20 cellular contexts compared by ENCODE assay signal in genomic region chr9:91364702-91365101, GRCh38. TPM values are rescaled to one million over a fixed set of nuclear protein-coding genes. Genes with fewer than 3 reads are reported as not detected.
DNase-seq lines count a peak whose midpoint lies in the region; ATAC-seq and TF ChIP-seq lines count a peak whose summit lies in the region.
"Had no signal": no experiment of that assay in that cellular context is flagged by ENCODE, and none has a peak within 500 bp of the region (broad histone marks: within the 10 kb centered on the region; RNA-seq: fewer than 3 reads in every experiment).

No MANE protein-coding gene starts in this region.

- H3K4me2 ChIP-seq in OCI-LY7 (ENCODE audit: low read length): no peak overlapping the region
- H3K4me2 ChIP-seq in neuronal stem cell (ENCODE audit: insufficient read depth, low read length, poor library complexity, severe bottlenecking): no peak overlapping the region
- H3K4me2 ChIP-seq: A549, GM23338 had no signal

- H4K91ac ChIP-seq in neuronal stem cell (ENCODE audit: low read depth, low read length, poor library complexity): no peak overlapping the region

- H3K14ac ChIP-seq in neuronal stem cell (ENCODE audit: low read length): no peak overlapping the region

- no peak for ATAC-seq in CD4-positive, alpha-beta T cell (ENCODE audit: poor library complexity)
- ATAC-seq in lung (ENCODE audit: insufficient read depth, low FRiP score) (no peak), sciatic nerve (no peak)
- ATAC-seq: A549; CD8-positive, alpha-beta T cell; GM23338; HCT116 had no signal

- H3K4me1 Mint-ChIP-seq in CD4-positive, alpha-beta T cell (ENCODE audit: low read depth): peaks cover 23% of the 10 kb centered on the region

- no peak overlapping the region for H4K8ac ChIP-seq in neuronal stem cell (ENCODE audit: low read depth, low read length)

- no peaks in the 10 kb centered on the region for H3K9me3 ChIP-seq in CD4-positive, alpha-beta T cell (ENCODE audit: control insufficient read depth, low read length)
- H3K9me3 ChIP-seq in OCI-LY7 (ENCODE audit: low read length): no peaks in the 10 kb centered on the region; the same call in 1 of the 2 replicates
- H3K9me3 ChIP-seq in lung (ENCODE audit: control insufficient read depth in 2 of 2, insufficient read depth in 1 of 2, low read length in 1 of 2): no peaks in the 10 kb centered on the region
- H3K9me3 ChIP-seq in neuronal stem cell (replicated peaks in 1 of 2; ENCODE audit: control insufficient read depth in 2 of 2, insufficient read depth in 1 of 2, low read depth in 1 of 2, low read length in 2 of 2): peaks cover 0 to 5% of the 10 kb centered on the region in 2 donors

- H3K27ac ChIP-seq in CD4-positive, alpha-beta T cell (ENCODE audit: low read depth, low read length): no peak overlapping the region
- H3K27ac ChIP-seq in OCI-LY7 (ENCODE audit: low read depth, low read length, poor library complexity, severe bottlenecking): no peak overlapping the region
- no peak overlapping the region for H3K27ac ChIP-seq in lung (ENCODE audit: low read depth in 1 of 2, low read length in 1 of 2)
- H3K27ac ChIP-seq in neuronal stem cell (replicated peaks; ENCODE audit: low read length): no peak overlapping the region
- H3K27ac ChIP-seq: A549 had no signal

- H2BK120ac ChIP-seq in neuronal stem cell (ENCODE audit: low read depth, low read length): no peak overlapping the region

- H3K9me2 ChIP-seq in OCI-LY7 (ENCODE audit: insufficient read depth, low read length): no peaks in the 10 kb centered on the region

- H3K27ac Mint-ChIP-seq in CD4-positive, alpha-beta T cell: no peak overlapping the region
- H3K27ac Mint-ChIP-seq: CD8-positive, alpha-beta T cell; GM23338; H9; HFFc6 had no signal

- H3K36me3 ChIP-seq in OCI-LY7 (ENCODE audit: insufficient read depth, low read length) (peaks cover under 1% of the 10 kb centered on the region; the same call in 1 of the 2 replicates), lung (ENCODE audit: control insufficient read depth in 2 of 2, insufficient read depth in 2 of 2, low read length in 2 of 2) (no peaks in the 10 kb centered on the region), neuronal stem cell (replicated peaks in 1 of 2; ENCODE audit: control insufficient read depth in 2 of 2, insufficient read depth in 2 of 2, low read length in 2 of 2) (peaks cover 0 to 5% of the 10 kb centered on the region in 2 donors)

- no peak overlapping the region for H2BK15ac ChIP-seq in neuronal stem cell (ENCODE audit: low read length)

- no peak overlapping the region for H3K4ac ChIP-seq in neuronal stem cell (ENCODE audit: low read length)

- no peak overlapping the region for H3K23ac ChIP-seq in neuronal stem cell (ENCODE audit: low read depth, low read length, poor library complexity)

- H3K9me3 Mint-ChIP-seq in CD4-positive, alpha-beta T cell: no peaks in the 10 kb centered on the region
- H3K9me3 Mint-ChIP-seq: CD8-positive, alpha-beta T cell; HFFc6 had no signal

- H2BK5ac ChIP-seq in neuronal stem cell (ENCODE audit: low read length): no peak overlapping the region

- peaks cover 16% of the 10 kb centered on the region for H3K36me3 Mint-ChIP-seq in CD4-positive, alpha-beta T cell (ENCODE audit: low read depth)

- H4K20me1 ChIP-seq in OCI-LY7 (ENCODE audit: insufficient read depth, low read length): no peaks in the 10 kb centered on the region

- H2AFZ ChIP-seq in OCI-LY7 (ENCODE audit: low read length) (no peak overlapping the region), neuronal stem cell (ENCODE audit: low read length) (no peak overlapping the region)
- H2AFZ ChIP-seq: GM23338 had no signal

- H3K79me1 ChIP-seq in neuronal stem cell (ENCODE audit: low read depth, low read length): no peaks in the 10 kb centered on the region

- DNase-seq in CD4-positive, alpha-beta T cell: no peak
- DNase-seq in OCI-LY7 (ENCODE audit: low spot score) (peak; percentile 9), lung (ENCODE audit: low spot score) (peak; percentile 18), neuronal stem cell (ENCODE audit: low spot score) (no peak), NCI-H2227 treated with DMSO at 0.1 percent for 48 hours (lab: John Stamatoyannopoulos, UW) (no peak), Ammon's horn (ENCODE audit: low spot score) (no peak), sciatic nerve (ENCODE audit: low spot score) (no peak)
- DNase-seq: 8988T; ACHN; AML-193; C1 segment of cervical spinal cord; CD8-positive, alpha-beta T cell; DMS53; DMS79 treated with DMSO at 0.1 percent for 48 hours; GF-D8; H9; HFFc6 had no signal

- H3K9ac ChIP-seq in neuronal stem cell (ENCODE audit: low read depth, low read length, poor library complexity): no peak overlapping the region

- no peaks in the 10 kb centered on the region for H3K27me3 ChIP-seq in CD4-positive, alpha-beta T cell (ENCODE audit: control insufficient read depth, insufficient read depth, low read length)
- no peaks in the 10 kb centered on the region for H3K27me3 ChIP-seq in lung (ENCODE audit: control insufficient read depth, insufficient read depth)
- peaks cover 0 to 6% (median 0%) of the 10 kb centered on the region in 3 experiments for H3K27me3 ChIP-seq in neuronal stem cell (ENCODE audit: control insufficient read depth in 3 of 3, insufficient read depth in 3 of 3, low read depth in 1 of 3, low read length in 3 of 3)

- intact Hi-C loops in CD4-positive, alpha-beta T cell (cut with DNase I, micrococcal nuclease): loop anchor here (5.0 to 10.0 kb wide), 3 partner anchors 58 to 262 kb away; partner anchors contain the start of gene NFIL3 (in 1 of the 2)
- intact Hi-C loops in OCI-LY7 (cut with micrococcal nuclease; ENCODE audit: unreplicated experiment) (loop anchor here (5.0 to 10.0 kb wide), 3 partner anchors 157 to 260 kb away; no protein-coding TSS in a partner anchor), sciatic nerve (cut with DNase I) (loop anchor here (10.0 kb wide), 1 partner anchor 60 kb away; the partner anchor contains the start of gene NFIL3)

- H3K4me3 ChIP-seq in OCI-LY7 (ENCODE audit: low read depth, low read length, poor library complexity, severe bottlenecking) (no peak overlapping the region), lung (no peak overlapping the region), neuronal stem cell (ENCODE audit: low read length in 2 of 2) (no peak overlapping the region)
- H3K4me3 ChIP-seq: A549, GM23338 had no signal

- H3K79me2 ChIP-seq in OCI-LY7 (ENCODE audit: insufficient read depth, low read depth, low read length): peaks cover 16% of the 10 kb centered on the region; the same call in 1 of the 2 replicates

- H3K4me1 ChIP-seq in OCI-LY7 (ENCODE audit: insufficient read depth, low read length, poor library complexity, severe bottlenecking) (peaks cover 18% of the 10 kb centered on the region), lung (ENCODE audit: control insufficient read depth in 2 of 2, insufficient read depth in 2 of 2, low read length in 2 of 2) (peaks cover 2 to 10% of the 10 kb centered on the region in 2 donors), neuronal stem cell (ENCODE audit: control insufficient read depth in 2 of 2, insufficient read depth in 1 of 2, low read depth in 1 of 2, low read length in 2 of 2) (peaks cover 4 to 8% of the 10 kb centered on the region in 2 donors)

- H3K4me3 Mint-ChIP-seq in CD4-positive, alpha-beta T cell: peak overlapping the region; percentile 40
- H3K4me3 Mint-ChIP-seq: CD8-positive, alpha-beta T cell; GM23338; H9; HFFc6 had no signal

- WGBS in lung, 2 donors: 86 to 98% methylated on average over 3 of the region's 3 CpGs
- WGBS in neuronal stem cell (ENCODE audit: extremely low coverage in 2 of 2, insufficient read length in 2 of 2, insufficient replicate concordance in 1 of 2), 2 donors: no CpG with 5 or more reads among the region's 3 CpGs

- CTCF ChIA-PET in CD4-positive, alpha-beta T cell (lab: Charles Lee): no interaction called here
- CTCF ChIA-PET in OCI-LY7 (lab: Charles Lee; ENCODE audit: unreplicated experiment): no interaction called here

- H3K27me3 Mint-ChIP-seq in CD4-positive, alpha-beta T cell: no peaks in the 10 kb centered on the region

- H3K18ac ChIP-seq in neuronal stem cell (ENCODE audit: low read length): no peak overlapping the region

- POLR2A ChIA-PET in CD4-positive, alpha-beta T cell (lab: Charles Lee): no interaction called here
- POLR2A ChIA-PET in OCI-LY7 (lab: Charles Lee): no interaction called here

- H2BK12ac ChIP-seq in neuronal stem cell (ENCODE audit: low read length): no peak overlapping the region

- TF ChIP-seq CTCF in CD4-positive, alpha-beta T cell (IDR thresholded peaks at IDR 0.05): no peak
- TF ChIP-seq CTCF in OCI-LY7 (conservative IDR thresholded peaks at IDR 0.05; ENCODE audit: low read length): no peak
- no peak for TF ChIP-seq CTCF in lung (IDR thresholded peaks at IDR 0.05; ENCODE audit: control extremely low read depth, extremely low read depth)

- BruUV-seq in OCI-LY7 (replicated peaks; lab: Mats Ljungman, UMichigan): no TSS peak

- peak overlapping the region; percentile 13 for H2AK5ac ChIP-seq in neuronal stem cell (ENCODE audit: low read depth, low read length)

RNA-seq across cellular contexts. Expression of gene AUH, which starts 3.0 kb away (rescaled TPM):
- total RNA-seq in CD4-positive, alpha-beta T cell: 10 to 100 TPM; 16.2 to 17.4 TPM
- total RNA-seq in OCI-LY7 (2014; rRNA removed; shearing (Covaris generic)): 24.5 and 31.7 TPM in 2 replicates
- total RNA-seq in OCI-LY7 (2022): 16.7 and 16.9 TPM in 2 replicates
- total RNA-seq in lung: 10 to 100 TPM; 15.4 to 76.8 TPM
- polyA plus RNA-seq in lung: 10 to 100 TPM; 10.5 to 17.0 TPM
- polyA plus RNA-seq in neuronal stem cell (2013, experiment 1 of 2): 12.7 TPM
- polyA plus RNA-seq in neuronal stem cell (2013, experiment 2 of 2): 12.6 TPM
- 28.7 TPM for total RNA-seq in sciatic nerve

RNA-seq across cellular contexts. Expression of gene NFIL3, which starts 58.9 kb away (rescaled TPM):
- 10 to 100 TPM; 31.0 to 32.4 TPM for total RNA-seq in CD4-positive, alpha-beta T cell
- total RNA-seq in OCI-LY7 (2014; rRNA removed; shearing (Covaris generic)): 6.2 and 6.3 TPM in 2 replicates
- 11.2 and 11.9 TPM in 2 replicates for total RNA-seq in OCI-LY7 (2022)
- total RNA-seq in lung: 10 to 100 TPM; 37.0 to 59.9 TPM
- 10 to 100 TPM; 13.1 to 75.3 TPM for polyA plus RNA-seq in lung
- 14.2 TPM for polyA plus RNA-seq in neuronal stem cell (2013, experiment 1 of 2)
- 14.3 TPM for polyA plus RNA-seq in neuronal stem cell (2013, experiment 2 of 2)
- 57.8 TPM for total RNA-seq in sciatic nerve

Comparison
In these comparisons a context has a peak if more than half of its experiments do, and no peak if none do; other contexts are left out.
1. DNase-seq: peak in OCI-LY7 (single experiment) and lung (single experiment); none in CD4-positive, alpha-beta T cell (0 of 10), neuronal stem cell (single experiment), NCI-H2227 treated with DMSO at 0.1 percent for 48 hours (single experiment), Ammon's horn (single experiment) and sciatic nerve (single experiment).